Comparison of ENCODE assay signal across 19 cellular contexts in the genomic region with DNA sequence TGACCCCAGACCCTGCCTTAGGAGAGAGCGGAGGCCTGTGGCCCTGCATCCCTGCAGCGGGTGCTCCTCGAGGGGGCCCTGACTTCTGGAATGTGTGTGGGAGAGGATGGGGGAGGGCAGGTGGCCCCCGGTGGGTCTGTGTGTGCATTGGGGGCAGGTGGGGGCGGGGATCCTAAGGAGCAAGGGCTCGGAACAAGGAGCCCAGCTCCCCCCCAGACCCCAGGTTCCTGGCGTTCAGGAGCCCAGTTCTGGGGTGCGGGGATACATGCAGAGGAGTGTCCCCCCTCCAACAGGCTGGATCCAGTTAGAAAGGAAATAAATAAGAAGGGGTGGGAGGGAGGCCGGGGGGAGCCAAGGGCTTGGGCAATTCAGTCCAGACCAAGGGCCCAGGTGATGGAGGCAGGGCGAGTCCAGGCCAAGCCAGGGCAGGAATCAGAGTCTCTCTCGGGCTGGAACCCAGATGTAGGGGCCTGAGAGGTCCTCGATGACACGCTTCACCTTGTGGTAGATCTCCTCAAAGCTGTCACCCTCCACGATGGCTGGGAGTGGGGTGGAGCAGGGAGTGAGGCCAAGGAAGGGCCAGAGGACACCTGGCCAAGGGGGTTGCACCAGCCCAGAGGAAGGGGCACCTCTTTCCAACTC. TPM values are rescaled to one million over a fixed set of nuclear protein-coding genes. Genes with fewer than 3 reads are reported as not detected.
DNase-seq lines count a peak whose midpoint lies in the region; ATAC-seq and TF ChIP-seq lines count a peak whose summit lies in the region.
"Had no signal": no experiment of that assay in that cellular context is flagged by ENCODE, and none has a peak within 500 bp of the region (broad histone marks: within the 10 kb centered on the region; RNA-seq: fewer than 3 reads in every experiment).

No MANE protein-coding gene starts in this region.

- TSS peak; percentile 34 for BruUV-seq in IMR-90 (replicated peaks; lab: Mats Ljungman, UMichigan)

- H3K4me2 ChIP-seq in IMR-90 (ENCODE audit: low read depth, low read length) = no peak overlapping the region
- H3K4me2 ChIP-seq in osteoblast (ENCODE audit: insufficient read depth, low read length) = no peak overlapping the region
- H3K4me2 ChIP-seq in Karpas-422 (ENCODE audit: low read depth, low read length, poor library complexity, severe bottlenecking) = no peak overlapping the region
- H3K4me2 ChIP-seq: A549, BLaER1, GM23338 had no signal

- POLR2A ChIA-PET in IMR-90 (lab: Charles Lee; ENCODE audit: unreplicated experiment) = no interaction called here

- no peaks in the 10 kb centered on the region for H3K9me3 ChIP-seq in IMR-90 (ENCODE audit: control insufficient read depth, insufficient read depth, low read length)
- no peaks in the 10 kb centered on the region for H3K9me3 ChIP-seq in endodermal cell (ENCODE audit: control insufficient read depth, low read length)
- H3K9me3 ChIP-seq in osteoblast (ENCODE audit: low read depth, low read length) = no peaks in the 10 kb centered on the region
- no peaks in the 10 kb centered on the region for H3K9me3 ChIP-seq in Karpas-422 (ENCODE audit: low read length)
- H3K9me3 ChIP-seq: A549, BLaER1, HAP-1 had no signal

- H2BK20ac ChIP-seq in IMR-90 (ENCODE audit: low read depth, low read length) = no peak overlapping the region

- no peak overlapping the region for H3K23ac ChIP-seq in IMR-90 (ENCODE audit: low read depth, low read length)

- no peak overlapping the region for H3K4me3 ChIP-seq in IMR-90 (ENCODE audit: insufficient read depth, low read depth, low read length)
- no peak overlapping the region for H3K4me3 ChIP-seq in endodermal cell (ENCODE audit: low read length)
- no peak overlapping the region for H3K4me3 ChIP-seq in osteoblast (ENCODE audit: insufficient read depth, low read length)
- no peak overlapping the region for H3K4me3 ChIP-seq in Karpas-422 (ENCODE audit: low read length)
- H3K4me3 ChIP-seq: A549, BLaER1, GM23338, HAP-1, K562 had no signal

- H3K27ac ChIP-seq in IMR-90 (ENCODE audit: insufficient read depth, low read length) (no peak overlapping the region), endodermal cell (ENCODE audit: low read depth, low read length) (no peak overlapping the region), osteoblast (ENCODE audit: low read depth, low read length) (no peak overlapping the region), Karpas-422 (ENCODE audit: low read length) (no peak overlapping the region)
- H3K27ac ChIP-seq: 22Rv1, A549, BLaER1, HL-60 had no signal

- H3K9me1 ChIP-seq in IMR-90 (ENCODE audit: insufficient read depth, low read length) = no peaks in the 10 kb centered on the region

- H4K8ac ChIP-seq in IMR-90 (ENCODE audit: low read depth in 2 of 2, low read length in 2 of 2) = no peak overlapping the region

- WGBS in IMR-90 (ENCODE audit: extremely low coverage in 2 of 2, insufficient read length in 1 of 2), 2 experiments = 95% methylated on average over 4 of the region's 14 CpGs; no CpG with 5 or more reads in 1 of the 2 experiments
- 92 to 97% methylated on average over 10 to 14 of the region's 14 CpGs for WGBS in endodermal cell (ENCODE audit: insufficient coverage in 1 of 2, insufficient read length in 1 of 2), 2 experiments

- H4K91ac ChIP-seq in IMR-90 (ENCODE audit: insufficient read depth, low read depth, low read length) = no peak overlapping the region

- H4K5ac ChIP-seq in IMR-90 (ENCODE audit: low read depth, low read length) = no peak overlapping the region

- no peak overlapping the region for H2AK9ac ChIP-seq in IMR-90 (replicated peaks; ENCODE audit: low read depth, low read length, poor library complexity)

- H3K14ac ChIP-seq in IMR-90 (replicated peaks; ENCODE audit: low read depth, low read length) = no peak overlapping the region

- no peaks in the 10 kb centered on the region; a peak in 2 of 4 replicates for H3K79me1 ChIP-seq in IMR-90 (ENCODE audit: low read depth in 1 of 2, low read length in 2 of 2)

- H3K79me2 ChIP-seq in osteoblast (ENCODE audit: insufficient read depth, low read length) = no peaks in the 10 kb centered on the region
- no peaks in the 10 kb centered on the region for H3K79me2 ChIP-seq in Karpas-422 (ENCODE audit: low read length)

- no peak overlapping the region for H3K4me3 Mint-ChIP-seq in endodermal cell
- H3K4me3 Mint-ChIP-seq: CD14-positive monocyte; CD4-positive, alpha-beta memory T cell; GM23338 had no signal

- H3K9ac ChIP-seq in IMR-90 (ENCODE audit: low read depth, low read length) (no peak overlapping the region), endodermal cell (ENCODE audit: extremely low read depth, low read length, poor library complexity, severe bottlenecking) (no peak overlapping the region), Karpas-422 (ENCODE audit: low read length) (no peak overlapping the region)
- H3K9ac ChIP-seq: BLaER1 had no signal

- H3K9me3 Mint-ChIP-seq in endodermal cell = no peaks in the 10 kb centered on the region
- H3K9me3 Mint-ChIP-seq: CD14-positive monocyte; CD4-positive, alpha-beta memory T cell; GM23338 had no signal

- H3K4me1 ChIP-seq in IMR-90 (ENCODE audit: control insufficient read depth, insufficient read depth, low read length) = no peaks in the 10 kb centered on the region
- H3K4me1 ChIP-seq in endodermal cell (ENCODE audit: control insufficient read depth, insufficient read depth, low read length) = peaks cover 2% of the 10 kb centered on the region
- H3K4me1 ChIP-seq in osteoblast (ENCODE audit: insufficient read depth, low read length) = no peaks in the 10 kb centered on the region
- no peaks in the 10 kb centered on the region for H3K4me1 ChIP-seq in Karpas-422 (ENCODE audit: low read length)
- H3K4me1 ChIP-seq: A549, HAP-1 had no signal

- H3K36me3 ChIP-seq in IMR-90 (ENCODE audit: control insufficient read depth, insufficient read depth, low read length) (peaks cover 44% of the 10 kb centered on the region), endodermal cell (ENCODE audit: control insufficient read depth, insufficient read depth, low read length) (peaks cover 4% of the 10 kb centered on the region), osteoblast (ENCODE audit: insufficient read depth, low read length) (peaks cover 35% of the 10 kb centered on the region), Karpas-422 (ENCODE audit: insufficient read depth, low read length) (no peaks in the 10 kb centered on the region)
- H3K36me3 ChIP-seq: HAP-1 had no signal

- no peak overlapping the region for H3K56ac ChIP-seq in IMR-90 (ENCODE audit: extremely low read depth, insufficient read depth, low read length)

- no peak overlapping the region for H2AK5ac ChIP-seq in IMR-90 (ENCODE audit: low read depth, low read length)

- peak; percentile 41 for DNase-seq in activated effector memory CD4-positive, alpha-beta T cell treated with anti-CD3 and anti-CD28 coated beads, Interleukin-2, amount 50 U/mL, for 16 hours
- DNase-seq in activated effector memory CD4-positive, alpha-beta T cell treated with Interleukin-2 at 50 U/mL for 16 hours = no peak
- no peak for DNase-seq in IMR-90
- DNase-seq in endodermal cell = peak; percentile 37
- peak; percentile 62 for DNase-seq in osteoblast (ENCODE audit: insufficient read length, low spot score, missing footprints)
- no peak for DNase-seq in Karpas-422
- DNase-seq in pons (ENCODE audit: low spot score) = no peak
- DNase-seq: DMS79 treated with DMSO at 0.1 percent for 48 hours, GF-D8 had no signal

- TF ChIP-seq CTCF in IMR-90 (conservative IDR thresholded peaks at IDR 0.05; ENCODE audit: low read depth, low read length) (no peak), endodermal cell (conservative IDR thresholded peaks at IDR 0.05) (no peak), osteoblast (IDR thresholded peaks at IDR 0.05; ENCODE audit: extremely low read depth, low read depth, low read length) (no peak)

- ATAC-seq in IMR-90 (ENCODE audit: low read depth) (no peak), GM18858 (IDR thresholded peaks at IDR 0.05; ENCODE audit: unreplicated experiment) (no peak)
- ATAC-seq: K562 had no signal

- no peak overlapping the region for H2BK15ac ChIP-seq in IMR-90 (ENCODE audit: low read depth, low read length)

- no peak overlapping the region for H3K18ac ChIP-seq in IMR-90 (ENCODE audit: low read depth, low read length)

- no peak overlapping the region for H2BK5ac ChIP-seq in IMR-90 (ENCODE audit: low read depth, low read length, poor library complexity, severe bottlenecking)

- intact Hi-C loops in IMR-90 (cut with micrococcal nuclease) = no loop called here

- H3K27me3 Mint-ChIP-seq in endodermal cell (ENCODE audit: insufficient read depth) = no peaks in the 10 kb centered on the region
- H3K27me3 Mint-ChIP-seq: CD4-positive, alpha-beta memory T cell had no signal

- TF ChIP-seq POLR2A in IMR-90 (IDR thresholded peaks at IDR 0.05; ENCODE audit: low read depth, low read length) = no peak

- H3K27ac Mint-ChIP-seq in endodermal cell = no peak overlapping the region
- H3K27ac Mint-ChIP-seq: GM23338 had no signal

- H3K36me3 Mint-ChIP-seq in endodermal cell (ENCODE audit: low read depth) = peaks cover 29% of the 10 kb centered on the region

- no peak overlapping the region for H3K4ac ChIP-seq in IMR-90 (ENCODE audit: low read depth, low read length)

- no peak overlapping the region for H2BK120ac ChIP-seq in IMR-90 (ENCODE audit: low read depth, low read length)

- H3K27me3 ChIP-seq in IMR-90 (ENCODE audit: control insufficient read depth, insufficient read depth, low read length) = no peaks in the 10 kb centered on the region
- H3K27me3 ChIP-seq in endodermal cell (ENCODE audit: control insufficient read depth, insufficient read depth, low read length, poor library complexity, severe bottlenecking) = no peaks in the 10 kb centered on the region
- no peaks in the 10 kb centered on the region for H3K27me3 ChIP-seq in osteoblast (ENCODE audit: insufficient read depth, low read length)
- no peaks in the 10 kb centered on the region for H3K27me3 ChIP-seq in Karpas-422 (ENCODE audit: low read length)
- H3K27me3 ChIP-seq: BLaER1 had no signal

- H3K4me1 Mint-ChIP-seq in endodermal cell = no peaks in the 10 kb centered on the region

- H4K20me1 ChIP-seq in IMR-90 (ENCODE audit: insufficient read depth, low read length) (peaks cover 12% of the 10 kb centered on the region), osteoblast (ENCODE audit: insufficient read depth, low read length) (peaks cover 2% of the 10 kb centered on the region), Karpas-422 (ENCODE audit: insufficient read depth, low read depth, low read length) (no peaks in the 10 kb centered on the region)
- H4K20me1 ChIP-seq: BLaER1 had no signal

- H3K9me2 ChIP-seq in Karpas-422 (replicated peaks; ENCODE audit: insufficient read depth, low read length) = no peaks in the 10 kb centered on the region

- dilution Hi-C loops in IMR-90 (cut with HindIII; ENCODE audit: low sequenced_read_pairs, unreplicated experiment) = no loop called here

- TF ChIP-seq RAD21 in IMR-90 (IDR thresholded peaks at IDR 0.05; ENCODE audit: low read length) = no peak

- in situ Hi-C loops in IMR-90 (cut with MboI; ENCODE audit: low sequenced_read_pairs) = no loop called here

- no peak overlapping the region for H2AFZ ChIP-seq in IMR-90 (replicated peaks; ENCODE audit: low read length, poor library complexity)
- no peak overlapping the region for H2AFZ ChIP-seq in osteoblast (ENCODE audit: low read length)
- no peak overlapping the region for H2AFZ ChIP-seq in Karpas-422 (ENCODE audit: low read length)
- H2AFZ ChIP-seq: GM23338 had no signal

- CTCF ChIA-PET in IMR-90 (lab: Yijun Ruan, JAX) = no interaction called here

RNA-seq across cellular contexts. Expression of gene ASGR1, which starts 11.2 kb away (rescaled TPM):
- total RNA-seq in IMR-90 (2012; rRNA removed) (1.3 and 1.9 TPM in 2 replicates), endodermal cell (10 to 100 TPM in 1 of 2 donors, 1 to 10 TPM in 1; 6.8 to 14.2 TPM), osteoblast (0.88 and 1.1 TPM in 2 replicates)
- 3.8 and 4.2 TPM in 2 replicates for polyA plus RNA-seq in IMR-90 (2012; rRNA removed)
- 2.6 and 2.9 TPM in 2 replicates for polyA plus RNA-seq in IMR-90 (2012; cell fraction: cytosol; rRNA removed)
- 17.1 and 47.7 TPM in 2 replicates for polyA plus RNA-seq in IMR-90 (2012; cell fraction: nucleus; rRNA removed; ENCODE audit: low replicate concordance)
- polyA plus RNA-seq in endodermal cell (2013, experiment 1 of 2) = 16.5 TPM
- 17.6 TPM for polyA plus RNA-seq in endodermal cell (2013, experiment 2 of 2)
- 1.2 TPM in 1 of 2 replicates, not detected in the other for total RNA-seq in Karpas-422 (2014; rRNA removed; shearing (Covaris generic); ENCODE audit: low replicate concordance)
- total RNA-seq: CD4-positive, alpha-beta memory T cell had no signal
- polyA plus RNA-seq: CD4-positive, alpha-beta memory T cell had no signal

RNA-seq across cellular contexts. Expression of gene DLG4, which starts 29.2 kb away (rescaled TPM):
- total RNA-seq in IMR-90 (2012; rRNA removed) = 8.1 and 8.2 TPM in 2 replicates
- 28.5 and 30.5 TPM in 2 replicates for polyA plus RNA-seq in IMR-90 (2012; rRNA removed)
- 13.6 and 24.5 TPM in 2 replicates for polyA plus RNA-seq in IMR-90 (2012; cell fraction: cytosol; rRNA removed)
- polyA plus RNA-seq in IMR-90 (2012; cell fraction: nucleus; rRNA removed; ENCODE audit: low replicate concordance) = 118 and 142 TPM in 2 replicates
- total RNA-seq in endodermal cell = 10 to 100 TPM; 35.1 to 68.5 TPM
- polyA plus RNA-seq in endodermal cell (2013, experiment 1 of 2) = 76.0 TPM
- 59.6 TPM for polyA plus RNA-seq in endodermal cell (2013, experiment 2 of 2)
- total RNA-seq in osteoblast = 10.1 and 11.8 TPM in 2 replicates
- 8.5 and 24.1 TPM in 2 replicates for total RNA-seq in Karpas-422 (2014; rRNA removed; shearing (Covaris generic); ENCODE audit: low replicate concordance)

RNA-seq across cellular contexts. Expression of gene ACADVL, which starts 29.3 kb away (rescaled TPM):
- total RNA-seq in IMR-90 (2012; rRNA removed) (129 and 139 TPM in 2 replicates), endodermal cell (100 to 1,000 TPM; 337 to 459 TPM), osteoblast (162 and 163 TPM in 2 replicates)
- polyA plus RNA-seq in IMR-90 (2012; rRNA removed) = 752 and 844 TPM in 2 replicates
- polyA plus RNA-seq in IMR-90 (2012; cell fraction: cytosol; rRNA removed) = 312 and 348 TPM in 2 replicates
- polyA plus RNA-seq in IMR-90 (2012; cell fraction: nucleus; rRNA removed; ENCODE audit: low replicate concordance) = 6,277 and 8,711 TPM in 2 replicates
- 272 TPM for polyA plus RNA-seq in endodermal cell (2013, experiment 1 of 2)
- polyA plus RNA-seq in endodermal cell (2013, experiment 2 of 2) = 222 TPM
- 245 and 371 TPM in 2 replicates for total RNA-seq in Karpas-422 (2014; rRNA removed; shearing (Covaris generic); ENCODE audit: low replicate concordance)

RNA-seq across cellular contexts. Expression of gene DVL2, which starts 43.9 kb away (rescaled TPM):
- total RNA-seq in IMR-90 (2012; rRNA removed) (20.3 and 21.3 TPM in 2 replicates), endodermal cell (100 to 1,000 TPM in 1 of 2 donors, 10 to 100 TPM in 1; 98.2 to 116 TPM), osteoblast (106 and 123 TPM in 2 replicates)
- polyA plus RNA-seq in IMR-90 (2012; rRNA removed) = 10.5 and 11.8 TPM in 2 replicates
- 5.9 and 9.6 TPM in 2 replicates for polyA plus RNA-seq in IMR-90 (2012; cell fraction: cytosol; rRNA removed)
- 14.5 and 26.4 TPM in 2 replicates for polyA plus RNA-seq in IMR-90 (2012; cell fraction: nucleus; rRNA removed; ENCODE audit: low replicate concordance)
- 77.0 TPM for polyA plus RNA-seq in endodermal cell (2013, experiment 1 of 2)
- 76.3 TPM for polyA plus RNA-seq in endodermal cell (2013, experiment 2 of 2)
- total RNA-seq in Karpas-422 (2014; rRNA removed; shearing (Covaris generic); ENCODE audit: low replicate concordance) = 75.2 and 117 TPM in 2 replicates

RNA-seq across cellular contexts. Expression of gene PHF23, which starts 48.9 kb away (rescaled TPM):
- 44.8 and 45.5 TPM in 2 replicates for total RNA-seq in IMR-90 (2012; rRNA removed)
- 54.4 and 58.5 TPM in 2 replicates for polyA plus RNA-seq in IMR-90 (2012; rRNA removed)
- polyA plus RNA-seq in IMR-90 (2012; cell fraction: cytosol; rRNA removed) = 37.0 TPM in 2 replicates
- polyA plus RNA-seq in IMR-90 (2012; cell fraction: nucleus; rRNA removed; ENCODE audit: low replicate concordance) = 22.3 and 31.7 TPM in 2 replicates
- 10 to 100 TPM; 67.3 to 71.6 TPM for total RNA-seq in endodermal cell
- 59.3 TPM for polyA plus RNA-seq in endodermal cell (2013, experiment 1 of 2)
- 53.4 TPM for polyA plus RNA-seq in endodermal cell (2013, experiment 2 of 2)
- 53.2 and 55.4 TPM in 2 replicates for total RNA-seq in osteoblast
- 36.7 and 69.3 TPM in 2 replicates for total RNA-seq in Karpas-422 (2014; rRNA removed; shearing (Covaris generic); ENCODE audit: low replicate concordance)

Comparison
In these comparisons a context has a peak if more than half of its experiments do, and no peak if none do; other contexts are left out.
1. DNase-seq: peak in activated effector memory CD4-positive, alpha-beta T cell treated with anti-CD3 and anti-CD28 coated beads, Interleukin-2, amount 50 U/mL, for 16 hours (single experiment), endodermal cell (single experiment) and osteoblast (single experiment); none in activated effector memory CD4-positive, alpha-beta T cell treated with Interleukin-2 at 50 U/mL for 16 hours (single experiment), IMR-90 (single experiment), Karpas-422 (single experiment) and pons (single experiment).